ENCODE assay signal across 8 cellular contexts in the genomic region with DNA sequence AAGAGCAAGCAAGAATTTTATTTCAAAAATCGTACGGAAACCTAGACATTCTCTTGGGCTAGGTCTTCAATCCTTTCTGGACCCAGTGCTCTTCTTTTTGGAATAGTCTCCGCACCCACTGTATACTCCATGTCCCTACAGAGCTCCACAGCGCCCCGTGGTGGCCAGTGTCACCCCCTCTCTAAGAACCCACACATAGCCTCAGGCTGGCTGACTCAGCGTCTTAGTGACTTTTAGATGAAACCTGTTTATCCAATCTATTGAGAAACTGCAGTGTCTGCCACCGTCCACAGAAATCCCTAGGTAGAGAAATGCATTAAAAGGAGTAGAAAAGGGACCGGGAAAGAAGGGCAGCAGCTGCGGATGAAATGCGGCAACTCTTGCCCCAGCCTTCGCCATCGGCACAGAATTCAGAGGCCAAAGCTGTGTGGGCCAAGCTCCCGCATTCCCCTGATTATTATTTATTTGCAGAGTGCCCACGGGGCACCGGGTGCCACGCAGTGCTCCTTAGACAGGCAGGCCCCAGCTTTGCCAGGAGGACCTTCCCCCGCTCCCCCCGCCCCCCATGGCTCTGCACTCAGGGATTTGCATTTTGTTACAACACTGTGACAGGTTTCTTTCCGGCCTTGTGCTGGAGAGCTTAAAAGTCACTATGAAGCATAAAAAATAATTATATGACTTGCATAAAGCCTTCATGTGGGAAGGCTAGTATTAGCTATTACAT.
A peak's percentile ranks its signal among the peaks of the same experiment; 100 is the strongest.
DNase-seq lines count a peak whose midpoint lies in the region; ATAC-seq, FAIRE-seq and TF ChIP-seq lines count a peak whose summit lies in the region.

No MANE protein-coding gene starts in this region.

- H3K27me3 ChIP-seq in HepG2 (ENCODE audit: control insufficient read depth in 1 of 2, insufficient read depth in 2 of 2, low read length in 2 of 2) (peaks cover 17 to 93% of the 10 kb centered on the region in 2 experiments; a peak in 4 of 5 replicates), right lobe of liver (no peaks in the 10 kb centered on the region), endodermal cell (ENCODE audit: control insufficient read depth, insufficient read depth, low read length, poor library complexity, severe bottlenecking) (no peaks in the 10 kb centered on the region)

- no peaks in the 10 kb centered on the region for H3K9me3 Mint-ChIP-seq in endodermal cell

- H3K9ac ChIP-seq in HepG2 (ENCODE audit: insufficient read depth, low read depth, low read length), result no peak overlapping the region
- no peak overlapping the region for H3K9ac ChIP-seq in endodermal cell (ENCODE audit: extremely low read depth, low read length, poor library complexity, severe bottlenecking)

- H3K4me2 ChIP-seq in HepG2 (ENCODE audit: low read depth, low read length), result no peak overlapping the region

- H3K27ac ChIP-seq in HepG2 (ENCODE audit: extremely low read length, insufficient read depth, low read length) (no peak overlapping the region), right lobe of liver (no peak overlapping the region), endodermal cell (ENCODE audit: low read depth, low read length) (no peak overlapping the region)

- TF ChIP-seq EP300 in HepG2 (IDR thresholded peaks at IDR 0.05; ENCODE audit: low read depth in 2 of 2, low read length in 2 of 2), result no peak
- no peak for TF ChIP-seq EP300 in HepG2 (CRISPR knock-in tag; IDR thresholded peaks at IDR 0.05; ENCODE audit: borderline replicate concordance)

- ATAC-seq in HepG2, result no peak
- no peak for ATAC-seq in right lobe of liver
- no peak for ATAC-seq in HG03457 (IDR thresholded peaks at IDR 0.05; ENCODE audit: unreplicated experiment)
- ATAC-seq in HG02610 (IDR thresholded peaks at IDR 0.05; ENCODE audit: unreplicated experiment), result no peak

- intact Hi-C loops in HepG2 (cut with micrococcal nuclease; ENCODE audit: unreplicated experiment), result no loop called here
- intact Hi-C loops in right lobe of liver (cut with DNase I), result no loop called here

- TF ChIP-seq RAD21 in HepG2 (CRISPR knock-in tag; IDR thresholded peaks at IDR 0.05), result no peak

- BruUV-seq in HepG2 (replicated peaks; lab: Mats Ljungman, UMichigan), result no TSS peak

- H3K4me1 ChIP-seq in HepG2 (ENCODE audit: insufficient read depth, low read length), result no peaks in the 10 kb centered on the region
- H3K4me1 ChIP-seq in right lobe of liver, result no peaks in the 10 kb centered on the region
- no peaks in the 10 kb centered on the region for H3K4me1 ChIP-seq in endodermal cell (ENCODE audit: control insufficient read depth, insufficient read depth, low read length)

- DNase-seq in HepG2 (ENCODE audit: low spot score), result no peak
- DNase-seq in right lobe of liver, result no peak
- peak; percentile 45 to 80 for DNase-seq in NCI-H526 (lab: John Stamatoyannopoulos, UW)
- peak; percentile 96 for DNase-seq in endodermal cell
- peak; percentile 9 for DNase-seq in stromal cell of bone marrow (ENCODE audit: low read depth)
- DNase-seq in GM19239 (ENCODE audit: insufficient read length, low spot score), result no peak

- TF ChIP-seq POLR2A in HepG2 (IDR thresholded peaks at IDR 0.05; ENCODE audit: insufficient read depth in 1 of 2, low read depth in 2 of 2, low read length in 2 of 2) (no peak), right lobe of liver (IDR thresholded peaks at IDR 0.05) (no peak)

- FAIRE-seq in HepG2 (lab: Jason Lieb, UNC) (no peak), GM19239 (lab: Jason Lieb, UNC) (no peak)

- H2AFZ ChIP-seq in HepG2 (ENCODE audit: low read length), result no peak overlapping the region

- H3K79me2 ChIP-seq in HepG2 (ENCODE audit: insufficient read depth, low read length), result no peaks in the 10 kb centered on the region

- H3K9me3 ChIP-seq in HepG2 (ENCODE audit: low read length) (no peaks in the 10 kb centered on the region), right lobe of liver (no peaks in the 10 kb centered on the region), endodermal cell (ENCODE audit: control insufficient read depth, low read length) (no peaks in the 10 kb centered on the region)

- in situ Hi-C loops in HepG2 (cut with HindIII; ENCODE audit: extremely low pct_ligation_motif_present, low pct_unique_long_range_greater_than_20kb), result no loop called here

- H3K4me1 Mint-ChIP-seq in endodermal cell, result peaks cover 20% of the 10 kb centered on the region

- no peak overlapping the region for H3K4me3 Mint-ChIP-seq in endodermal cell

- POLR2A ChIA-PET in HepG2 (lab: Yijun Ruan, JAX), result no interaction called here

- H3K4me3 ChIP-seq in HepG2 (replicated peaks in 1 of 3; ENCODE audit: insufficient read depth in 1 of 3, low read depth in 2 of 3, low read length in 3 of 3) (no peak overlapping the region), right lobe of liver (no peak overlapping the region), endodermal cell (ENCODE audit: low read length) (no peak overlapping the region)

- peaks cover 16% of the 10 kb centered on the region for H3K27me3 Mint-ChIP-seq in endodermal cell (ENCODE audit: insufficient read depth)

- H3K36me3 ChIP-seq in HepG2 (replicated peaks in 1 of 2; ENCODE audit: control insufficient read depth in 1 of 2, insufficient read depth in 2 of 2, low read length in 2 of 2) (no peaks in the 10 kb centered on the region), right lobe of liver (no peaks in the 10 kb centered on the region), endodermal cell (ENCODE audit: control insufficient read depth, insufficient read depth, low read length) (no peaks in the 10 kb centered on the region)

- CTCF ChIA-PET in HepG2 (lab: Yijun Ruan, JAX; ENCODE audit: low intra/inter-chr PET ratio, low total read pairs), result no interaction called here

- H3K36me3 Mint-ChIP-seq in endodermal cell (ENCODE audit: low read depth), result no peaks in the 10 kb centered on the region

- TF ChIP-seq CTCF in HepG2 (CRISPR knock-in tag; IDR thresholded peaks at IDR 0.05) (peak; percentile 21; the same call in 1 of the 2 replicates), right lobe of liver (IDR thresholded peaks at IDR 0.05) (no peak), endodermal cell (conservative IDR thresholded peaks at IDR 0.05) (peak; percentile 100)

- WGBS in HepG2 (ENCODE audit: low lambda C conversion rate), result 29% methylated on average over 19 of the region's 19 CpGs
- 46% methylated on average over 14 of the region's 19 CpGs for WGBS in right lobe of liver (ENCODE audit: insufficient coverage, low coverage, low lambda C conversion rate, missing lambda C conversion rate)
- WGBS in endodermal cell (ENCODE audit: insufficient coverage in 1 of 2, insufficient read length in 1 of 2), 2 experiments, result 57 to 61% methylated on average over 15 to 19 of the region's 19 CpGs

- H3K27ac Mint-ChIP-seq in endodermal cell, result peak overlapping the region; percentile 83

- no peaks in the 10 kb centered on the region for H4K20me1 ChIP-seq in HepG2 (ENCODE audit: insufficient read depth, low read length)

TF ChIP-seq in HepG2, 621 proteins besides CTCF, POLR2A, EP300 and RAD21:
- TF ChIP-seq ZNF460 (CRISPR knock-in tag; IDR thresholded peaks at IDR 0.05; ENCODE audit: borderline replicate concordance) (no peak), MAFK (conservative IDR thresholded peaks at IDR 0.05 in 1 of 2, IDR thresholded peaks at IDR 0.05 in 1 of 2; ENCODE audit: low read length in 2 of 2) (peak in 1 of 2 experiments; percentile 34; a peak in 2 of 4 replicates), IRX3 (CRISPR knock-in tag; IDR thresholded peaks at IDR 0.05; ENCODE audit: borderline replicate concordance, low read depth) (no peak)

Comparison
In these comparisons a context has a peak if more than half of its experiments do, and no peak if none do; other contexts are left out.
1. CTCF ChIP-seq: peak in HepG2 (single experiment) and endodermal cell (single experiment); none in right lobe of liver (0 of 4).
2. DNase-seq: peak in NCI-H526 (2 of 2), endodermal cell (single experiment) and stromal cell of bone marrow (single experiment); none in HepG2 (single experiment), right lobe of liver (0 of 3) and GM19239 (single experiment).